In the genomic region with DNA sequence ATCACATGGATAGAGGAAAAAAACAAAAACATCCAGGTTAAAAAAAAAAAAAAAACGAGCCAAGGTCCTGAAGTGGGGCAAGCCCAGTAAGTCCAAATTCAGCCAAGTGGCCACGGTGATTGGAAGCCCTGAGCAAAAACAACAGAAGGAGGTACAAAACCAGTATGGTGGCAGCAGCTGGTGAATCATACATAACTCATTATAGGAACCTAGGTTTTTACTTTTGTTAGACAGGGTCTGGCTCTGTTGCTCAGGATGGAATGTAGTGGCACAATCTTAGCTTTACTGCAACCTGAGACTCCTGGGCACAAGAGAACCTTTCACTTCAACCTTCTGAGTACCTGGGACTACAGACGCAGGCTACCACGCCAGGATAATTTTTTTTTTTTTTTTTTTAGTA, we compare ENCODE assay signal across 21 cellular contexts.
"Had no signal": no experiment of that assay in that cellular context is flagged by ENCODE, and none has a peak within 500 bp of the region (broad histone marks: within the 10 kb centered on the region; RNA-seq: fewer than 3 reads in every experiment).

No MANE protein-coding gene starts in this region.

- H3K9me3 ChIP-seq: neutrophil, psoas muscle, spleen had no signal

- H3K4me3 ChIP-seq: dorsolateral prefrontal cortex, hepatocyte, lung, psoas muscle, spleen had no signal

- H3K36me3 Mint-ChIP-seq: naive B cell; stimulated activated naive B cell treated with anti-CD40 and anti-IgM and Interleukin-4, amounts not matched to agents 10 μg/mL and 1 μg/mL and 100 μg/mL, for 72 hours; type B pancreatic cell had no signal

- H3K9me3 Mint-ChIP-seq: naive B cell, type B pancreatic cell had no signal

- H3K4me1 ChIP-seq: psoas muscle had no signal

- H3K36me3 ChIP-seq: neutrophil, spleen had no signal

- H3K4me3 Mint-ChIP-seq: naive B cell; stimulated activated naive B cell treated with anti-CD40 and anti-IgM and Interleukin-4, amounts not matched to agents 10 μg/mL and 1 μg/mL and 100 μg/mL, for 72 hours; type B pancreatic cell had no signal

- H3K27ac Mint-ChIP-seq: stimulated activated naive B cell treated with anti-CD40 and anti-IgM and Interleukin-4, amounts not matched to agents 10 μg/mL and 1 μg/mL and 100 μg/mL, for 72 hours; type B pancreatic cell had no signal

- DNase-seq: cortex of kidney; dorsolateral prefrontal cortex; effector CD8-positive, alpha-beta T cell; foreskin melanocyte; head of caudate nucleus; kidney; left colon; left ventricle myocardium superior; mesendoderm; naive B cell; psoas muscle; spleen; stimulated activated CD4-positive, alpha-beta T cell treated with anti-CD3 and anti-CD28 coated beads, Interleukin-15, amount 100 ng/mL, for 24 hours; stimulated activated CD4-positive, alpha-beta T cell treated with anti-CD3 and anti-CD28 coated beads, Interleukin-1b, Interleukin-23, amount 100 ng/mL, for 48 hours; stimulated activated CD4-positive, alpha-beta T cell treated with anti-CD3 and anti-CD28 coated beads, Interleukin-4, amount 100 ng/mL, for 24 hours; stimulated activated naive B cell treated with anti-CD40 and anti-IgM and Interleukin-4, amounts not matched to agents 10 μg/mL and 1 μg/mL and 100 μg/mL, for 72 hours had no signal

- ATAC-seq: left colon; left ventricle myocardium superior; psoas muscle; sciatic nerve; stimulated activated naive B cell treated with anti-CD40 and anti-IgM and Interleukin-4, amounts not matched to agents 10 μg/mL and 1 μg/mL and 100 μg/mL, for 72 hours had no signal

- H3K27ac ChIP-seq: dorsolateral prefrontal cortex, hepatocyte, neutrophil, psoas muscle, spleen had no signal

- H3K27me3 ChIP-seq: hepatocyte, neutrophil had no signal
